ENCODE assay signal across 7 cellular contexts in the genomic region with DNA sequence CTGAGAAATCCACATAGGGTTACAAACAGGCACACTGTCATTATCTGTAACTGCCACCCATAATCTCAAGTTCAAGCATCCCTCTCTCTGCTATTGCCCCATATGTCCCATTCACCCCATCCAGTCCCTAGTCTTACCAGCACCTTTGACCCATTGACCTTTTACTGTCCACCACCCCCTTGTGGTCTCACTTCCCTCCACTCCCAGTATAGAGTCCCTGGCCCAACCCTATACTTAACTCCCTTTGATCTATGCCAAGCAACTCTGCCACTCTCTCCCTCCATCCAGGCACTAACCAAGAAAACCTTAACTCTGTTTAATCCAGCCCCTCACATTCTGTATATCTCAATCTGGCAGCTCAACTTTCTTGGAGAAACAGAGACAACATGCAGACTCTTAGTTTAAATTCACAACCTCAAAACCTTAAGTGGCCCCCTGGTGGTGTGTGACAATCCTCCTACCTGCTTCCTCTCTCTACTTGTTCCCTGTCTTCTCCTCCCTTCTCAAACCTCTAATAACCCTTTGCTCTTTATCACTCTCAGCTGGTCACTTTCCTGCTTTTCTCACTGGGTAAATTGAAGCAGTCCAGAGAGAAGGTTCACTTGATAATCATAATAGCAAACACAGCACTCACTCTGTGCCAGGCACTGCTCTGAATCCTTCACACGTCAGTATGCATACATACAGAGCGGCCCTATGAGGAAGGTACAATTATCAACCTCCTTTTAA.
DNase-seq lines count a peak whose midpoint lies in the region; ATAC-seq and TF ChIP-seq lines count a peak whose summit lies in the region.

No MANE protein-coding gene starts in this region.

- TF ChIP-seq POLR2A in spleen (IDR thresholded peaks at IDR 0.05) (no peak), vagina (IDR thresholded peaks at IDR 0.05) (no peak)

- no peaks in the 10 kb centered on the region for H3K27me3 ChIP-seq in spleen (replicated peaks in 1 of 7)
- no peaks in the 10 kb centered on the region for H3K27me3 ChIP-seq in vagina

- H3K9me3 ChIP-seq in spleen (no peaks in the 10 kb centered on the region), vagina (no peaks in the 10 kb centered on the region)

- DNase-seq in KBM-7 (peak; percentile 65), spleen (no peak), dermis blood vessel endothelial cell (no peak), kidney tubule cell (ENCODE audit: low spot score) (no peak), vagina (ENCODE audit: extremely low spot score in 2 of 2) (no peak)
- peak; percentile 34 to 38 for DNase-seq in activated T-cell treated with anti-CD3 and anti-CD28 coated beads, Interleukin-2, amount 50 U/mL, for 48 hours

- ATAC-seq in GM18867 (IDR thresholded peaks at IDR 0.05; ENCODE audit: unreplicated experiment) = peak; percentile 68

- no peak overlapping the region for H3K4me3 ChIP-seq in spleen
- H3K4me3 ChIP-seq in vagina = no peak overlapping the region

- no peak overlapping the region for H3K27ac ChIP-seq in spleen
- no peak overlapping the region for H3K27ac ChIP-seq in vagina

- no peaks in the 10 kb centered on the region for H3K4me1 ChIP-seq in spleen
- H3K4me1 ChIP-seq in vagina = no peaks in the 10 kb centered on the region

- H3K36me3 ChIP-seq in spleen = peaks cover 0 to 53% (median 5%) of the 10 kb centered on the region in 6 donors
- H3K36me3 ChIP-seq in vagina = no peaks in the 10 kb centered on the region

- 92 to 98% (median 95%) methylated on average over 2 of the region's 2 CpGs for WGBS in spleen, 5 donors

- peak in 6 of 11 experiments; percentile 15 to 39 (median 20) for TF ChIP-seq CTCF in spleen (IDR thresholded peaks at IDR 0.05 in 8 of 11, conservative IDR thresholded peaks at IDR 0.05 in 3 of 11)
- no peak for TF ChIP-seq CTCF in vagina (IDR thresholded peaks at IDR 0.05)

- in situ Hi-C loops in KBM-7 (cut with MboI; ENCODE audit: low pct_unique_long_range_greater_than_20kb, low sequenced_read_pairs) = no loop called here

- intact Hi-C loops in spleen (cut with DNase I; ENCODE audit: low total_unique reads) = no loop called here
- intact Hi-C loops in vagina (cut with DNase I) = no loop called here

Comparison
In these comparisons a context has a peak if more than half of its experiments do, and no peak if none do; other contexts are left out.
1. DNase-seq: peak in KBM-7 (single experiment) and activated T-cell treated with anti-CD3 and anti-CD28 coated beads, Interleukin-2, amount 50 U/mL, for 48 hours (2 of 2); none in spleen (single experiment), dermis blood vessel endothelial cell (single experiment), kidney tubule cell (single experiment) and vagina (0 of 2).
2. CTCF ChIP-seq: peak in spleen (6 of 11); none in vagina (0 of 3).